Comparison of ENCODE assay signal across 1 cellular context in genomic region chrX:46179748-46180147, GRCh38.
TF ChIP-seq lines count a peak whose summit lies in the region.

No MANE protein-coding gene starts in this region.

TF ChIP-seq in SK-N-SH, 30 proteins besides CTCF, POLR2A, EP300 and RAD21 (continued from another document):
- TF ChIP-seq USF2 (IDR thresholded peaks at IDR 0.05; ENCODE audit: borderline replicate concordance, low read depth, low read length) (no peak), PBX3 (IDR thresholded peaks at IDR 0.05) (no peak), MEF2A (IDR thresholded peaks at IDR 0.05; ENCODE audit: borderline replicate concordance, low read depth) (no peak), ZBTB33 (IDR thresholded peaks at IDR 0.05; ENCODE audit: borderline replicate concordance, low read depth) (no peak), GABPA (IDR thresholded peaks at IDR 0.05; ENCODE audit: low read depth) (no peak), USF1 (IDR thresholded peaks at IDR 0.05; ENCODE audit: borderline replicate concordance, low read depth) (no peak), IRF3 (IDR thresholded peaks at IDR 0.05; ENCODE audit: low read depth, low read length) (no peak), EZH2phosphoT487 (IDR thresholded peaks at IDR 0.05; ENCODE audit: borderline replicate concordance, low read depth) (no peak), FOXJ3 (CRISPR knock-in tag; IDR thresholded peaks at IDR 0.05) (no peak), YY1 (IDR thresholded peaks at IDR 0.05; ENCODE audit: low read depth) (no peak), FOXM1 (IDR thresholded peaks at IDR 0.05; ENCODE audit: low read depth) (no peak)
